ENCODE assay signal across 10 cellular contexts in the genomic region with DNA sequence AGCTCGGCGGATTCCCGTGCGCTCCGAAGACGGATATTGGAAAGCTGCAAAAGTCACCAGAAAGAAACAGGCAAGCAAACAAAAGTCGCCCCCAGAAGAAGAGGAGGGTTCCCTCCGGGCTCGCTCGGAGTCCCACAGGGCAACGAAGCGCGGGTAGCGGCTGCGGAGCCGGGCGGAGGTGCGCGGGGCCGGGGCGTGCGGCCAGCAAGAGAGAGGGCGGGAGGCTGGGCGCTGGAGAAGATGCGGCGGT. TPM values are rescaled to one million over a fixed set of nuclear protein-coding genes. Genes with fewer than 3 reads are reported as not detected.
DNase-seq lines count a peak whose midpoint lies in the region; ATAC-seq and TF ChIP-seq lines count a peak whose summit lies in the region.
"Had no signal": no experiment of that assay in that cellular context is flagged by ENCODE, and none has a peak within 500 bp of the region (broad histone marks: within the 10 kb centered on the region; RNA-seq: fewer than 3 reads in every experiment).

FBN2 (minus strand) TSS at position 247 of the 250 bp plus-strand sequence. CDS start 642 bp downstream, outside the sequence.

- peak within 1 kb of the TSS; percentile 41 for H3K4me2 ChIP-seq in neural cell (ENCODE audit: low read length)
- H3K4me2 ChIP-seq: BLaER1 treated with 17β-estradiol and CSF1 and Interleukin-3, amounts not matched to agents 10 nM and 100 nM had no signal

- TF ChIP-seq EP300 in neural cell (conservative IDR thresholded peaks at IDR 0.05; ENCODE audit: poor library complexity, severe bottlenecking) = no peak

- DNase-seq in Right ventricle myocardium superior = no peak
- DNase-seq in cardiac septum (ENCODE audit: low spot score) = no peak
- no peak for DNase-seq in epithelial cell of proximal tubule (ENCODE audit: low read depth)
- no peak for DNase-seq in stimulated activated naive CD4-positive, alpha-beta T cell (lab: John Stamatoyannopoulos, UW)
- no peak for DNase-seq in NK-92 (lab: John Stamatoyannopoulos, UW; ENCODE audit: unreplicated experiment)
- no peak for DNase-seq in midbrain (lab: John Stamatoyannopoulos, UW)
- DNase-seq: activated CD8-positive, alpha-beta memory T cell treated with anti-CD3 and anti-CD28 coated beads, Interleukin-2, amount 50 U/mL, for 48 hours had no signal

- TF ChIP-seq RAD21 in neural cell (conservative IDR thresholded peaks at IDR 0.05) = no peak

- H2AFZ ChIP-seq in neural cell (ENCODE audit: low read depth, low read length) = peak within 1 kb of the TSS; percentile 68

- no peaks in the 10 kb centered on the region for H3K9me2 ChIP-seq in neural cell (ENCODE audit: insufficient read depth, low read length)

- H3K4me3 ChIP-seq in epithelial cell of proximal tubule (ENCODE audit: low read depth, low read length) (peak within 1 kb of the TSS; percentile 61), neural cell (ENCODE audit: low read length) (peak within 1 kb of the TSS; percentile 85)
- H3K4me3 ChIP-seq: BLaER1 treated with 17β-estradiol and CSF1 and Interleukin-3, amounts not matched to agents 10 nM and 100 nM had no signal

- no peaks in the 10 kb centered on the region for H3K9me3 ChIP-seq in neural cell (ENCODE audit: low read length)

- TF ChIP-seq CTCF in epithelial cell of proximal tubule (conservative IDR thresholded peaks at IDR 0.05; ENCODE audit: low read depth, low read length) = no peak
- TF ChIP-seq CTCF in neural cell (IDR thresholded peaks at IDR 0.05; ENCODE audit: poor library complexity, severe bottlenecking) = no peak

- peak within 1 kb of the TSS; percentile 54 for H3K9ac ChIP-seq in neural cell (ENCODE audit: low read length)
- H3K9ac ChIP-seq: BLaER1 treated with 17β-estradiol and CSF1 and Interleukin-3, amounts not matched to agents 10 nM and 100 nM had no signal

- ATAC-seq in Right ventricle myocardium superior (ENCODE audit: poor library complexity) = no peak
- no peak for ATAC-seq in HG02571 (IDR thresholded peaks at IDR 0.05; ENCODE audit: unreplicated experiment)

- no peaks in the 10 kb centered on the region for H4K20me1 ChIP-seq in neural cell (ENCODE audit: insufficient read depth)
- H4K20me1 ChIP-seq: BLaER1 treated with 17β-estradiol and CSF1 and Interleukin-3, amounts not matched to agents 10 nM and 100 nM had no signal

- H3K27ac ChIP-seq in neural cell (ENCODE audit: low read length) = no peak within 1 kb of the TSS
- H3K27ac ChIP-seq: BLaER1 treated with 17β-estradiol and CSF1 and Interleukin-3, amounts not matched to agents 10 nM and 100 nM had no signal

- H3F3A ChIP-seq in neural cell (ENCODE audit: insufficient read depth, low read length, poor library complexity, severe bottlenecking) = no peaks in the 10 kb centered on the region

- intact Hi-C loops in Right ventricle myocardium superior (cut with DNase I) = no loop called here
- intact Hi-C loops in cardiac septum (cut with DNase I) = no loop called here

- H3K36me3 ChIP-seq in neural cell (ENCODE audit: insufficient read depth, low read length) = no peaks in the 10 kb centered on the region
- H3K36me3 ChIP-seq: BLaER1 treated with 17β-estradiol and CSF1 and Interleukin-3, amounts not matched to agents 10 nM and 100 nM had no signal

- H3K79me2 ChIP-seq in neural cell (replicated peaks; ENCODE audit: insufficient read depth, low read length) = no peaks in the 10 kb centered on the region

- H3K27me3 ChIP-seq in neural cell (ENCODE audit: insufficient read depth, low read depth, low read length) = peaks cover 44% of the 10 kb centered on the region
- H3K27me3 ChIP-seq: BLaER1 treated with 17β-estradiol and CSF1 and Interleukin-3, amounts not matched to agents 10 nM and 100 nM had no signal

TF ChIP-seq in neural cell, 6 proteins besides CTCF, POLR2A, EP300 and RAD21:
- TF ChIP-seq SMC3 (conservative IDR thresholded peaks at IDR 0.05; ENCODE audit: poor library complexity) (no peak), MXI1 (conservative IDR thresholded peaks at IDR 0.05; ENCODE audit: poor library complexity, severe bottlenecking) (peak; percentile 12)

RNA-seq across cellular contexts. Expression of gene FBN2, which starts in this region (rescaled TPM):
- 23.5 TPM for total RNA-seq in Right ventricle myocardium superior
- 7.1 TPM for total RNA-seq in cardiac septum
- 7.6 and 19.0 TPM in 2 replicates for total RNA-seq in epithelial cell of proximal tubule
- 1.6 and 2.3 TPM in 2 replicates for polyA plus RNA-seq in neural cell
- 3.4 and 4.6 TPM in 2 replicates for polyA minus RNA-seq in neural cell
